In the genomic region with DNA sequence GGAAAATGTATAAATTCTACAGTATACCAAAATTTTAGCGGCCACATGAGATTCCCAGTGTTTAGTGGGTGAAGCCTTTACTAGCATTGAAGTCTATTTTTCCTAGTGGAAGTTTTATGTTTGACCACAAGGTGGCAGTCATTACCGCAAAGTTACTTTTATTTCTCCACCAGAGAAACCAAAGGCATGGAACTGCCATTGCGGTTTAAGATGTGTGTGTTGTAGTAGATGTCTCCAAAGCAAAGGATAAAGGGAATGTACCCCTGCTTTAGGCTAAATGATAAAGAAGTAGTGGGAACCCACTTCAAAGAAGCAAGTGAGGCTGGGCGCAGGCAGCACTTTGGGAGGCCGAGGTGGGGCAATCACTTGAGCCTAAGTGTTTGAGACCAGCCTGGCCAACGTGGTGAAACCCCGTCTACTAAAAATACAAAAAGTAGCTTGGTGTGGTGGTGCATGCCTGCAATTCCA, we compare ENCODE assay signal across 8 cellular contexts.
DNase-seq lines count a peak whose midpoint lies in the region; ATAC-seq, FAIRE-seq and TF ChIP-seq lines count a peak whose summit lies in the region.

No MANE protein-coding gene starts in this region.

- H3K4me1 Mint-ChIP-seq in CD8-positive, alpha-beta T cell (ENCODE audit: low read depth), result peaks cover 70% of the 10 kb centered on the region
- H3K4me1 Mint-ChIP-seq in T-helper 1 cell treated with Interleukin-12 subunit alpha and Interleukin-12 subunit beta and Interleukin-4 antibody, amounts not matched to agents 30 μg/mL and 1 μg/mL, for 36 hours (ENCODE audit: low read depth), result peaks cover 65% of the 10 kb centered on the region
- H3K4me1 Mint-ChIP-seq in endothelial cell (ENCODE audit: unreplicated experiment), result peaks cover 3% of the 10 kb centered on the region

- ATAC-seq in CD8-positive, alpha-beta T cell, result peak; percentile 53
- ATAC-seq in HG02870 (IDR thresholded peaks at IDR 0.05; ENCODE audit: unreplicated experiment), result no peak

- H3K27me3 ChIP-seq in CD8-positive, alpha-beta T cell (ENCODE audit: insufficient read depth, low read length), result no peaks in the 10 kb centered on the region

- peak; percentile 89 for TF ChIP-seq CTCF in CD8-positive, alpha-beta T cell (IDR thresholded peaks at IDR 0.05)
- peak; percentile 94 for TF ChIP-seq CTCF in endothelial cell (IDR thresholded peaks at IDR 0.05; ENCODE audit: unreplicated experiment)

- intact Hi-C loops in CD8-positive, alpha-beta T cell (cut with DNase I, micrococcal nuclease), result loop anchor here (1.0 to 10.0 kb wide), 10 partner anchors 10 to 663 kb away; no protein-coding TSS in a partner anchor

- peak overlapping the region; percentile 0 for H3K27ac ChIP-seq in CD8-positive, alpha-beta T cell (ENCODE audit: low read depth, low read length)

- DNase-seq in CD8-positive, alpha-beta T cell, result peak in 3 of 7 experiments; percentile 27 to 49 (median 38)
- DNase-seq in GM18507 (ENCODE audit: extremely low spot score, insufficient read length, low read depth), result peak; percentile 43
- peak; percentile 18 for DNase-seq in NCI-H146 treated with DMSO at 0.1 percent for 48 hours (lab: John Stamatoyannopoulos, UW; ENCODE audit: unreplicated experiment)
- DNase-seq in endothelial cell (ENCODE audit: low spot score), result peak; percentile 56
- peak; percentile 85 for DNase-seq in myocyte (ENCODE audit: low read depth)
- DNase-seq in GM19238 (ENCODE audit: insufficient read length, low spot score), result no peak

- peak; percentile 75 for FAIRE-seq in GM18507 (lab: Jason Lieb, UNC)

- H3K36me3 ChIP-seq in CD8-positive, alpha-beta T cell (ENCODE audit: insufficient read depth, low read length), result peaks cover 38% of the 10 kb centered on the region

- H3K27ac Mint-ChIP-seq in CD8-positive, alpha-beta T cell, result peak overlapping the region; percentile 97
- peak overlapping the region; percentile 58 for H3K27ac Mint-ChIP-seq in T-helper 1 cell treated with Interleukin-12 subunit alpha and Interleukin-12 subunit beta and Interleukin-4 antibody, amounts not matched to agents 30 μg/mL and 1 μg/mL, for 36 hours
- no peak overlapping the region for H3K27ac Mint-ChIP-seq in endothelial cell (ENCODE audit: unreplicated experiment)

- peaks cover 8% of the 10 kb centered on the region for H3K9me3 Mint-ChIP-seq in CD8-positive, alpha-beta T cell
- H3K9me3 Mint-ChIP-seq in T-helper 1 cell treated with Interleukin-12 subunit alpha and Interleukin-12 subunit beta and Interleukin-4 antibody, amounts not matched to agents 30 μg/mL and 1 μg/mL, for 36 hours, result peaks cover 13% of the 10 kb centered on the region
- H3K9me3 Mint-ChIP-seq in endothelial cell (ENCODE audit: unreplicated experiment), result no peaks in the 10 kb centered on the region

- H3K4me3 ChIP-seq in CD8-positive, alpha-beta T cell (ENCODE audit: low read depth, low read length), result no peak overlapping the region

- peaks cover 97% of the 10 kb centered on the region for H3K36me3 Mint-ChIP-seq in CD8-positive, alpha-beta T cell
- peaks cover 68% of the 10 kb centered on the region for H3K36me3 Mint-ChIP-seq in T-helper 1 cell treated with Interleukin-12 subunit alpha and Interleukin-12 subunit beta and Interleukin-4 antibody, amounts not matched to agents 30 μg/mL and 1 μg/mL, for 36 hours (ENCODE audit: low read depth)
- H3K36me3 Mint-ChIP-seq in endothelial cell (ENCODE audit: low read depth, unreplicated experiment), result peaks cover 28% of the 10 kb centered on the region

- CTCF ChIA-PET in CD8-positive, alpha-beta T cell (lab: Charles Lee), result interaction anchor here (0.7 to 4.3 kb wide), 25 partner anchors 9 to 379 kb away, joined by 3 to 40 read pairs (median 4); a partner anchor contains a TSS

- peak overlapping the region; percentile 37 for H3K4me3 Mint-ChIP-seq in CD8-positive, alpha-beta T cell
- H3K4me3 Mint-ChIP-seq in T-helper 1 cell treated with Interleukin-12 subunit alpha and Interleukin-12 subunit beta and Interleukin-4 antibody, amounts not matched to agents 30 μg/mL and 1 μg/mL, for 36 hours, result peak overlapping the region; percentile 4
- H3K4me3 Mint-ChIP-seq in endothelial cell (ENCODE audit: unreplicated experiment), result no peak overlapping the region

- peaks cover 30% of the 10 kb centered on the region for H3K4me1 ChIP-seq in CD8-positive, alpha-beta T cell (ENCODE audit: insufficient read depth, low read length)

- POLR2A ChIA-PET in CD8-positive, alpha-beta T cell (lab: Charles Lee), result interaction anchor here (1.2 to 1.4 kb wide), 2 partner anchors 8 to 166 kb away, joined by 3 to 4 read pairs; no protein-coding TSS in a partner anchor

- H3K9me3 ChIP-seq in CD8-positive, alpha-beta T cell (ENCODE audit: low read length), result no peaks in the 10 kb centered on the region

- no peaks in the 10 kb centered on the region for H3K27me3 Mint-ChIP-seq in CD8-positive, alpha-beta T cell (ENCODE audit: low read depth)
- no peaks in the 10 kb centered on the region for H3K27me3 Mint-ChIP-seq in T-helper 1 cell treated with Interleukin-12 subunit alpha and Interleukin-12 subunit beta and Interleukin-4 antibody, amounts not matched to agents 30 μg/mL and 1 μg/mL, for 36 hours (ENCODE audit: low read depth)
- peaks cover 1% of the 10 kb centered on the region for H3K27me3 Mint-ChIP-seq in endothelial cell (ENCODE audit: unreplicated experiment)
